Comparison of ENCODE assay signal across 8 cellular contexts in the genomic region with DNA sequence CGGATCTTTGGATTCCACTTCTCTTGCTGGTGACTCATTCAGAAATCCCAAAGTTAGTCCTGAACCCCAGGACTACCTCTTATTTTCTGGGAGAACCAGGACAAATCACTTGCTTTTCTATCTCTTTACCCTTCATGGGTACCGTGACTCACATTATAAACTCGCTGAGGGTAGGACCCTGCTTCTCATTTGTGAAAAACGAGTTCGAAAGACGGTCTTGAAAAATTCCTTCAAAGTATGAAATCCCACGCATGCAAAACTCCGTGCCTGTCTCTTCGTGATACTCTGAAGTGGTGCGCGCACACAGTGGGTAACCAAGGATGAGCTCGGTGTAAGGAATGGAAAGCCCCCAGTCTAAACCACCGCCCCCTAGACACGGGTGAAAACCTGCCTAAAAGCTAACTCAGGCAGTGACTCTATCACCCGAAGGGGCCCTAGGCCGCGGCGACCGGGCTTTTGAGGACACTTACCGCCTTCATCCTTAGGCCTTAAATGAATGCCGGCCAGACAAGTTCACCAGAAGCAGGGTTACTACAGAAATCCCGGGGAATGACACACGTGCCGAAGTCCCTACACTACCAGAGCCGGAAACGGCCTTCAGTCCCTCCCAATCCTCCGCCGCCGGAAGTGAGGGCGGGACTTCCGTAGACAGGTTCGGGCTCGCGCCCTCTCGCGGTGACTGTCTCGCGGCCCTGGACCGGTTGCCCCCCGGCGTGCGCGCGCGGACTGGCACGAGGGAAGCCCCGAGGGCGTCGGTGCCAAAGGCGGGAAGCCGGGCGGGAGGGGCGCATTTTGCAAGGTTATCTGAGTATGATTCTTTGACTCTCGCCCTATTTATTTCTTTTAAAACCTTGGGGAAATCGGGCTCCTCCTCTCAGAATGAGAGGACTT. TPM values are rescaled to one million over a fixed set of nuclear protein-coding genes. Genes with fewer than 3 reads are reported as not detected.
DNase-seq lines count a peak whose midpoint lies in the region; ATAC-seq, FAIRE-seq and TF ChIP-seq lines count a peak whose summit lies in the region.

A gene with protein sequence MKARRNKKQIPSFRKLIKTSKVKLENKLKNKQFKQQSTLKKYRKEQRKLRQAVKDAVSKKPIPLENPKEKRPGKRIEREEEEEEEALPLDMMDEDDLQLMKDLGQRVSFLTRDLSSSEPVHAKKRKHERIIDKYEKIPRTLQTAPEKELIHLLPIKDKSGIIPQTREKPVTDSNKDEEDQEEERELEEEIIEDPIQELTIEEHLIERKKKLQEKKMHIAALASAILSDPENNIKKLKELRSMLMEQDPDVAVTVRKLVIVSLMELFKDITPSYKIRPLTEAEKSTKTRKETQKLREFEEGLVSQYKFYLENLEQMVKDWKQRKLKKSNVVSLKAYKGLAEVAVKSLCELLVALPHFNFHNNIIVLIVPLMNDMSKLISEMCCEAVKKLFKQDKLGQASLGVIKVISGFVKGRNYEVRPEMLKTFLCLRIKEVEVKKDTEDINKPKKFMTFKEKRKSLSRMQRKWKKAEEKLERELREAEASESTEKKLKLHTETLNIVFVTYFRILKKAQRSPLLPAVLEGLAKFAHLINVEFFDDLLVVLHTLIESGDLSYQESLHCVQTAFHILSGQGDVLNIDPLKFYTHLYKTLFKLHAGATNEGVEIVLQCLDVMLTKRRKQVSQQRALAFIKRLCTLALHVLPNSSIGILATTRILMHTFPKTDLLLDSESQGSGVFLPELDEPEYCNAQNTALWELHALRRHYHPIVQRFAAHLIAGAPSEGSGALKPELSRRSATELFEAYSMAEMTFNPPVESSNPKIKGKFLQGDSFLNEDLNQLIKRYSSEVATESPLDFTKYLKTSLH (minus strand): TSS at position 580 of the 891 bp plus-strand sequence. CDS start 101 bp downstream, at position 479.

- peaks cover 0 to 10% of the 10 kb centered on the region in 2 experiments for H3K36me3 ChIP-seq in keratinocyte (ENCODE audit: control insufficient read depth in 2 of 2, extremely low read depth in 1 of 2, insufficient read depth in 2 of 2, low read length in 2 of 2)

- peak within 1 kb of the TSS; percentile 80 for H3K27ac ChIP-seq in keratinocyte (ENCODE audit: control insufficient read depth, insufficient read depth, low read length)

- H2AFZ ChIP-seq in keratinocyte (ENCODE audit: control insufficient read depth, low read length): peak within 1 kb of the TSS; percentile 64

- no peaks in the 10 kb centered on the region for H3K9me1 ChIP-seq in keratinocyte (ENCODE audit: control insufficient read depth, extremely low read depth, insufficient read depth, low read length)

- dilution Hi-C loops in keratinocyte (cut with MboI; ENCODE audit: extremely low pct_ligation_motif_present, low sequenced_read_pairs): no loop called here

- H3K9me3 ChIP-seq in keratinocyte (ENCODE audit: control insufficient read depth, low read depth, low read length): no peaks in the 10 kb centered on the region

- H4K20me1 ChIP-seq in keratinocyte (ENCODE audit: control insufficient read depth, extremely low read depth, insufficient read depth, low read length): peaks cover 2% of the 10 kb centered on the region

- peak within 1 kb of the TSS; percentile 83 for H3K9ac ChIP-seq in keratinocyte (ENCODE audit: control insufficient read depth, extremely low read depth, insufficient read depth, low read length)

- TF ChIP-seq CTCF in keratinocyte (optimal IDR thresholded peaks at IDR 0.05 in 1 of 3, IDR thresholded peaks at IDR 0.05 in 1 of 3, conservative IDR thresholded peaks at IDR 0.05 in 1 of 3; ENCODE audit: extremely low read depth in 1 of 3, insufficient read depth in 2 of 3, low read length in 3 of 3): peak; percentile 59 to 91 (median 75)

- H3K4me1 ChIP-seq in keratinocyte (ENCODE audit: control insufficient read depth, extremely low read depth, insufficient read depth, low read length): peaks cover 16% of the 10 kb centered on the region

- H3K4me2 ChIP-seq in keratinocyte (ENCODE audit: control insufficient read depth, extremely low read depth, insufficient read depth, low read depth, low read length): peak within 1 kb of the TSS; percentile 99

- DNase-seq in AML-193 (lab: John Stamatoyannopoulos, UW): peak; percentile 69 to 84
- peak; percentile 78 for DNase-seq in NCI-H446 treated with DMSO at 0.1 percent for 48 hours (lab: John Stamatoyannopoulos, UW)
- peak; percentile 95 for DNase-seq in activated CD4-positive, CD25-positive, alpha-beta regulatory T cell treated with anti-CD3 and anti-CD28 coated beads, Interleukin-2, amount 50 U/mL, for 72 hours
- peak; percentile 94 for DNase-seq in cerebellum (ENCODE audit: low spot score)
- DNase-seq in keratinocyte (ENCODE audit: low read depth, low spot score): peak; percentile 54
- peak; percentile 85 to 97 for DNase-seq in stimulated activated CD4-positive, alpha-beta T cell treated with anti-CD3 and anti-CD28 coated beads, Interleukin-15, amount 100 ng/mL, for 1 hour (ENCODE audit: low read depth in 1 of 2, low spot score in 1 of 2)

- H3K4me3 ChIP-seq in keratinocyte (ENCODE audit: control insufficient read depth in 2 of 3, extremely low read depth in 1 of 3, insufficient read depth in 2 of 3, low read depth in 1 of 3, low read length in 3 of 3): peak within 1 kb of the TSS; percentile 65 to 92 (median 89)

- H3K79me2 ChIP-seq in keratinocyte (ENCODE audit: control insufficient read depth, insufficient read depth, low read length): peaks cover 38% of the 10 kb centered on the region

- H3K27me3 ChIP-seq in keratinocyte (ENCODE audit: control insufficient read depth, extremely low read depth, insufficient read depth, low read length): no peaks in the 10 kb centered on the region

- ATAC-seq in GM19025 (IDR thresholded peaks at IDR 0.05; ENCODE audit: low read depth, unreplicated experiment): peak; percentile 99
- ATAC-seq in HG03342 (IDR thresholded peaks at IDR 0.05; ENCODE audit: unreplicated experiment): peak; percentile 99

- FAIRE-seq in keratinocyte (lab: Jason Lieb, UNC): peak; percentile 90

RNA-seq across cellular contexts. Expression of the gene that starts here (rescaled TPM):
- 22.0 TPM for total RNA-seq in cerebellum
- 8.9 to 16.3 TPM (median 11.0 TPM) in 3 replicates for polyA plus RNA-seq in keratinocyte
- polyA plus RNA-seq in keratinocyte (2011; ENCODE audit: low read depth): 33.4 TPM
- polyA plus RNA-seq in keratinocyte (2011; cell fraction: cytosol; rRNA removed): 5.8 and 10.3 TPM in 2 replicates
- polyA plus RNA-seq in keratinocyte (2011; cell fraction: nucleus; rRNA removed): 17.7 and 22.0 TPM in 2 replicates
- polyA plus RNA-seq in keratinocyte (2012; ENCODE audit: low replicate concordance): 9.7 and 11.4 TPM in 2 replicates
- polyA minus RNA-seq in keratinocyte: 3.4 to 20.4 TPM (median 9.0 TPM) in 3 replicates
- 5.6 TPM for polyA minus RNA-seq in keratinocyte (2011; cell fraction: cytosol; rRNA and poly(A)+ RNA removed)
- 10.0 and 22.6 TPM in 2 replicates for polyA minus RNA-seq in keratinocyte (2011; cell fraction: nucleus; rRNA and poly(A)+ RNA removed)

Comparison
In these comparisons a context has a peak if more than half of its experiments do, and no peak if none do; other contexts are left out.
1. Peak in every context shown above with its lines: DNase-seq, ATAC-seq, H3K4me3 ChIP-seq and H3K27ac ChIP-seq.